Comparison of ENCODE assay signal across 1 cellular context in genomic region chr2:187461294-187462261, GRCh38.
TF ChIP-seq lines count a peak whose summit lies in the region.

No MANE protein-coding gene starts in this region.

TF ChIP-seq in HepG2, 621 proteins besides CTCF, POLR2A, EP300 and RAD21 (continued from another document and continues in another):
- TF ChIP-seq, protein P1, sequence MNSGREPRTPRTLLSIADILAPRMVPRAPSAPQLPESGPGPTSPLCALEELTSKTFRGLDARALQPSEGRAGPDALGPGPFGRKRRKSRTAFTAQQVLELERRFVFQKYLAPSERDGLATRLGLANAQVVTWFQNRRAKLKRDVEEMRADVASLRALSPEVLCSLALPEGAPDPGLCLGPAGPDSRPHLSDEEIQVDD (CRISPR knock-in tag; IDR thresholded peaks at IDR 0.05; ENCODE audit: borderline replicate concordance), result peak; percentile 81; the same call in 1 of the 2 replicates
- TF ChIP-seq SAP130 (CRISPR knock-in tag; IDR thresholded peaks at IDR 0.05; ENCODE audit: low read depth) (peak; percentile 65), SNAPC4 (CRISPR knock-in tag; IDR thresholded peaks at IDR 0.05) (no peak), ZNF569 (CRISPR knock-in tag; IDR thresholded peaks at IDR 0.05; ENCODE audit: borderline replicate concordance) (no peak), NFYB (CRISPR knock-in tag; IDR thresholded peaks at IDR 0.05) (no peak), ZNF180 (CRISPR knock-in tag; IDR thresholded peaks at IDR 0.05; ENCODE audit: borderline replicate concordance, low read depth) (no peak), CERS6 (CRISPR knock-in tag; IDR thresholded peaks at IDR 0.05) (no peak; the same call in 1 of the 2 replicates), ZNF143 (CRISPR knock-in tag; IDR thresholded peaks at IDR 0.05) (peak; percentile 64), ZNF383 (CRISPR knock-in tag; IDR thresholded peaks at IDR 0.05; ENCODE audit: borderline replicate concordance) (peak; percentile 65; the same call in 1 of the 2 replicates), ZNF777 (CRISPR knock-in tag; IDR thresholded peaks at IDR 0.05) (peak; percentile 28; the same call in 1 of the 2 replicates), FOXA1 (IDR thresholded peaks at IDR 0.05) (no peak), FOXA1 (CRISPR knock-in tag; IDR thresholded peaks at IDR 0.05) (no peak; the same call in 1 of the 2 replicates), ZNF263 (CRISPR knock-in tag; IDR thresholded peaks at IDR 0.05) (no peak), KLF13 (CRISPR knock-in tag; IDR thresholded peaks at IDR 0.05) (no peak), ZNF556 (CRISPR knock-in tag; IDR thresholded peaks at IDR 0.05; ENCODE audit: borderline replicate concordance) (peak; percentile 94), POGZ (CRISPR knock-in tag; IDR thresholded peaks at IDR 0.05) (peak; percentile 99), ZMYM4 (CRISPR knock-in tag; IDR thresholded peaks at IDR 0.05) (peak; percentile 99), ZNF24 (IDR thresholded peaks at IDR 0.05) (no peak; the same call in 1 of the 2 replicates), ZNF562 (CRISPR knock-in tag; IDR thresholded peaks at IDR 0.05; ENCODE audit: borderline replicate concordance) (no peak), NFE2 (CRISPR knock-in tag; IDR thresholded peaks at IDR 0.05) (no peak), MED1 (CRISPR knock-in tag; IDR thresholded peaks at IDR 0.05) (peak; percentile 66; the same call in 1 of the 2 replicates), ZNF780A (CRISPR knock-in tag; IDR thresholded peaks at IDR 0.05) (0 out of 2 replicates have a peak, but pooled peaks have one; percentile 68), HOXA7 (CRISPR knock-in tag; IDR thresholded peaks at IDR 0.05) (no peak), ZNF816 (CRISPR knock-in tag; IDR thresholded peaks at IDR 0.05; ENCODE audit: borderline replicate concordance) (no peak; the same call in 1 of the 2 replicates), DMTF1 (CRISPR knock-in tag; IDR thresholded peaks at IDR 0.05) (0 out of 2 replicates have a peak, but pooled peaks have one; percentile 43), KLF9 (CRISPR knock-in tag; IDR thresholded peaks at IDR 0.05; ENCODE audit: low read depth) (no peak), GLI4 (CRISPR knock-in tag; IDR thresholded peaks at IDR 0.05; ENCODE audit: borderline replicate concordance) (peak; percentile 80; the same call in 1 of the 2 replicates), ZBTB3 (CRISPR knock-in tag; IDR thresholded peaks at IDR 0.05; ENCODE audit: borderline replicate concordance, low read depth) (no peak), PPARG (CRISPR knock-in tag; conservative IDR thresholded peaks at IDR 0.05) (no peak), ZNF788 (CRISPR knock-in tag; IDR thresholded peaks at IDR 0.05; ENCODE audit: borderline replicate concordance) (peak; percentile 89), CBFB (CRISPR knock-in tag; IDR thresholded peaks at IDR 0.05) (no peak), ZC3H13 (CRISPR knock-in tag; IDR thresholded peaks at IDR 0.05) (0 out of 2 replicates have a peak, but pooled peaks have one; percentile 56), SMARCC2 (IDR thresholded peaks at IDR 0.05) (no peak), TOPORS (CRISPR knock-in tag; IDR thresholded peaks at IDR 0.05) (peak; percentile 80; the same call in 1 of the 2 replicates), PCBP2 (optimal IDR thresholded peaks at IDR 0.05; ENCODE audit: low read depth, low read length, poor library complexity, severe bottlenecking) (no peak), ZBTB42 (CRISPR knock-in tag; IDR thresholded peaks at IDR 0.05) (no peak; the same call in 1 of the 2 replicates), ZBTB1 (CRISPR knock-in tag; IDR thresholded peaks at IDR 0.05; ENCODE audit: borderline replicate concordance) (peak; percentile 23; the same call in 1 of the 2 replicates), ZNF33A (CRISPR knock-in tag; IDR thresholded peaks at IDR 0.05; ENCODE audit: borderline replicate concordance) (no peak), GATAD1 (CRISPR knock-in tag; IDR thresholded peaks at IDR 0.05) (peak; percentile 98), PTBP1 (IDR thresholded peaks at IDR 0.05; ENCODE audit: low read depth, low read length, poor library complexity, severe bottlenecking) (no peak), ZNF564 (CRISPR knock-in tag; IDR thresholded peaks at IDR 0.05) (peak; percentile 86; the same call in 1 of the 2 replicates), ADNP (CRISPR knock-in tag; IDR thresholded peaks at IDR 0.05) (no peak), ZNF275 (CRISPR knock-in tag; IDR thresholded peaks at IDR 0.05; ENCODE audit: borderline replicate concordance) (no peak; the same call in 1 of the 2 replicates), FOXP4 (CRISPR knock-in tag; IDR thresholded peaks at IDR 0.05) (no peak; the same call in 1 of the 2 replicates), ZNF737 (CRISPR knock-in tag; IDR thresholded peaks at IDR 0.05; ENCODE audit: borderline replicate concordance) (no peak; the same call in 1 of the 2 replicates), ZNF607 (CRISPR knock-in tag; IDR thresholded peaks at IDR 0.05; ENCODE audit: borderline replicate concordance) (peak; percentile 93), LCORL (IDR thresholded peaks at IDR 0.05) (peak; percentile 71), LCORL (CRISPR knock-in tag; IDR thresholded peaks at IDR 0.05) (peak; percentile 56; the same call in 1 of the 2 replicates), ZNF552 (CRISPR knock-in tag; IDR thresholded peaks at IDR 0.05; ENCODE audit: borderline replicate concordance) (no peak), ZC3H4 (CRISPR knock-in tag; IDR thresholded peaks at IDR 0.05; ENCODE audit: borderline replicate concordance) (no peak), RFXAP (CRISPR knock-in tag; IDR thresholded peaks at IDR 0.05; ENCODE audit: borderline replicate concordance) (peak; percentile 84; the same call in 1 of the 2 replicates), CAMTA2 (CRISPR knock-in tag; IDR thresholded peaks at IDR 0.05; ENCODE audit: borderline replicate concordance) (0 out of 2 replicates have a peak, but pooled peaks have one; percentile 52), ZNF782 (CRISPR knock-in tag; IDR thresholded peaks at IDR 0.05; ENCODE audit: borderline replicate concordance) (peak; percentile 91; the same call in 1 of the 2 replicates), ZNF282 (IDR thresholded peaks at IDR 0.05; ENCODE audit: partially characterized antibody) (no peak), IKZF1 (IDR thresholded peaks at IDR 0.05) (no peak)
- TF ChIP-seq, protein P2, sequence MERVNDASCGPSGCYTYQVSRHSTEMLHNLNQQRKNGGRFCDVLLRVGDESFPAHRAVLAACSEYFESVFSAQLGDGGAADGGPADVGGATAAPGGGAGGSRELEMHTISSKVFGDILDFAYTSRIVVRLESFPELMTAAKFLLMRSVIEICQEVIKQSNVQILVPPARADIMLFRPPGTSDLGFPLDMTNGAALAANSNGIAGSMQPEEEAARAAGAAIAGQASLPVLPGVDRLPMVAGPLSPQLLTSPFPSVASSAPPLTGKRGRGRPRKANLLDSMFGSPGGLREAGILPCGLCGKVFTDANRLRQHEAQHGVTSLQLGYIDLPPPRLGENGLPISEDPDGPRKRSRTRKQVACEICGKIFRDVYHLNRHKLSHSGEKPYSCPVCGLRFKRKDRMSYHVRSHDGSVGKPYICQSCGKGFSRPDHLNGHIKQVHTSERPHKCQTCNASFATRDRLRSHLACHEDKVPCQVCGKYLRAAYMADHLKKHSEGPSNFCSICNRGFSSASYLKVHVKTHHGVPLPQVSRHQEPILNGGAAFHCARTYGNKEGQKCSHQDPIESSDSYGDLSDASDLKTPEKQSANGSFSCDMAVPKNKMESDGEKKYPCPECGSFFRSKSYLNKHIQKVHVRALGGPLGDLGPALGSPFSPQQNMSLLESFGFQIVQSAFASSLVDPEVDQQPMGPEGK (CRISPR knock-in tag; IDR thresholded peaks at IDR 0.05), result peak; percentile 34; the same call in 1 of the 2 replicates
- TF ChIP-seq, protein P3, sequence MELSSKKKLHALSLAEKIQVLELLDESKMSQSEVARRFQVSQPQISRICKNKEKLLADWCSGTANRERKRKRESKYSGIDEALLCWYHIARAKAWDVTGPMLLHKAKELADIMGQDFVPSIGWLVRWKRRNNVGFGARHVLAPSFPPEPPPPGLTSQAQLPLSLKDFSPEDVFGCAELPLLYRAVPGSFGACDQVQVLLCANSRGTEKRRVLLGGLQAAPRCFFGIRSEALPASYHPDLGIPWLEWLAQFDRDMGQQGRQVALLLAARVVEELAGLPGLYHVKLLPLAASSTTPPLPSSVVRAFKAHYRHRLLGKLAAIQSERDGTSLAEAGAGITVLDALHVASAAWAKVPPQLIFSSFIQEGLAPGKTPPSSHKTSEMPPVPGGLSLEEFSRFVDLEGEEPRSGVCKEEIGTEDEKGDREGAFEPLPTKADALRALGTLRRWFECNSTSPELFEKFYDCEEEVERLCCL (CRISPR knock-in tag; IDR thresholded peaks at IDR 0.05; ENCODE audit: borderline replicate concordance), result peak; percentile 87; the same call in 1 of the 2 replicates
